In genomic region chr11:28089378-28089777, GRCh38 we compare ENCODE assay signal across 35 cellular contexts. TPM values are rescaled to one million over a fixed set of nuclear protein-coding genes. Genes with fewer than 3 reads are reported as not detected.
DNase-seq lines count a peak whose midpoint lies in the region; ATAC-seq, FAIRE-seq and TF ChIP-seq lines count a peak whose summit lies in the region.
"Had no signal": no experiment of that assay in that cellular context is flagged by ENCODE, and none has a peak within 500 bp of the region (broad histone marks: within the 10 kb centered on the region; RNA-seq: fewer than 3 reads in every experiment).

No MANE protein-coding gene starts in this region.

- no peak for TF ChIP-seq POLR2A in A549 (IDR thresholded peaks at IDR 0.05; ENCODE audit: low read length)

- TF ChIP-seq CTCF in A549 (IDR thresholded peaks at IDR 0.05), result no peak
- no peak for TF ChIP-seq CTCF in PC-3 (conservative IDR thresholded peaks at IDR 0.05; ENCODE audit: low read depth, low read length)
- no peak for TF ChIP-seq CTCF in epithelial cell of esophagus (IDR thresholded peaks at IDR 0.05; ENCODE audit: insufficient read depth, low read depth, low read length, missing control alignments)

- POLR2A ChIA-PET in A549 (lab: Yijun Ruan, JAX), result interaction anchor here (0.6 to 0.9 kb wide), 2 partner anchors 17 kb away, joined by 3 to 4 read pairs; no protein-coding TSS in a partner anchor
- POLR2A ChIA-PET in PC-3 (lab: Charles Lee; ENCODE audit: unreplicated experiment), result interaction anchor here (0.5 to 1.4 kb wide), 2 partner anchors 18 to 19 kb away, joined by 3 to 10 read pairs; partner anchors contain the start of genes KIF18A and METTL15
- POLR2A ChIA-PET in activated CD8-positive, alpha-beta T cell treated with anti-CD3 and anti-CD28 coated beads, Interleukin-2, amount 10 ng/mL, durations not matched to agents 7 days and 5 days (lab: Charles Lee), result interaction anchor here (1.5 kb wide), 1 partner anchor 18 kb away, joined by 4 read pairs; the partner anchor contains the start of gene KIF18A

- H2AFZ ChIP-seq in PC-3 (ENCODE audit: low read length), result no peak overlapping the region

- H3K36me3 Mint-ChIP-seq in activated CD8-positive, alpha-beta T cell treated with anti-CD3 and anti-CD28 coated beads, Interleukin-2, amount 10 ng/mL, durations not matched to agents 7 days and 5 days (ENCODE audit: low read depth), result peaks cover 24% of the 10 kb centered on the region
- H3K36me3 Mint-ChIP-seq: natural killer cell had no signal

- no TSS peak for BruUV-seq in PC-3 (replicated peaks; lab: Mats Ljungman, UMichigan)

- ATAC-seq in A549, result peak in 1 of 2 experiments; percentile 55; a peak in 3 of 6 replicates
- no peak for ATAC-seq in PC-3
- no peak for ATAC-seq in aorta (ENCODE audit: low FRiP score)
- ATAC-seq in GM18868 (IDR thresholded peaks at IDR 0.05; ENCODE audit: unreplicated experiment), result no peak
- no peak for ATAC-seq in activated CD8-positive, alpha-beta T cell treated with anti-CD3 and anti-CD28 coated beads, Interleukin-2, amount 10 ng/mL, durations not matched to agents 7 days and 5 days
- ATAC-seq: activated naive CD8-positive, alpha-beta T cell treated with anti-CD3 and anti-CD28 coated beads, Interleukin-2, amount 50 U/mL, for 24 hours; body of pancreas; left cardiac atrium; mucosa of descending colon; natural killer cell; psoas muscle had no signal

- no peak overlapping the region for H3K9ac ChIP-seq in PC-3 (ENCODE audit: low read length)
- H3K9ac ChIP-seq: KMS-11 had no signal

- no peak for TF ChIP-seq EP300 in A549 (IDR thresholded peaks at IDR 0.05)

- DNase-seq in A549 (ENCODE audit: low read depth in 1 of 2, low spot score in 1 of 2) (peak in 1 of 2 experiments; percentile 35), GM19239 (ENCODE audit: insufficient read length, low spot score) (no peak), PC-3 (peak; percentile 12), epithelial cell of esophagus (ENCODE audit: low read depth) (peak; percentile 36), aorta (no peak), NOMO-1 treated with DMSO at 0.1 percent for 48 hours (lab: John Stamatoyannopoulos, UW; ENCODE audit: unreplicated experiment) (no peak)
- DNase-seq in activated CD8-positive, alpha-beta T cell treated with anti-CD3 and anti-CD28 coated beads, Interleukin-2, amount 10 ng/mL, durations not matched to agents 7 days and 5 days, result no peak
- DNase-seq: activated CD4-positive, alpha-beta T cell treated with anti-CD3 and anti-CD28 coated beads, Interleukin-2, amount 10 ng/mL, durations not matched to agents 7 days and 5 days; activated naive CD8-positive, alpha-beta T cell treated with anti-CD3 and anti-CD28 coated beads, Interleukin-2, amount 50 U/mL, for 24 hours; activated T-cell treated with anti-CD3 and anti-CD28 coated beads, Interleukin-2, amount 50 U/mL, for 1 hour; body of pancreas; cerebellar nuclear complex; DMS153; dorsolateral prefrontal cortex; hippocampal formation; left cardiac atrium; MM.1S; mucosa of descending colon; natural killer cell; NCI-H1436; NCI-H2081 treated with DMSO at 0.1 percent for 48 hours; NCI-H345; nucleus accumbens; Peyer's patch; psoas muscle; SIG-M5; sigmoid colon; stimulated activated CD4-positive, alpha-beta T cell treated with anti-CD3 and anti-CD28 coated beads, Interleukin-4, amount 100 ng/mL, for 1 hour; T1000; tibial artery; WERI-Rb-1 had no signal

- intact Hi-C loops in PC-3 (cut with micrococcal nuclease) (loop anchor here (5.0 kb wide), 1 partner anchor 42 kb away; no protein-coding TSS in a partner anchor), aorta (cut with DNase I) (no loop called here)

- no peaks in the 10 kb centered on the region for H3K4me1 Mint-ChIP-seq in activated CD8-positive, alpha-beta T cell treated with anti-CD3 and anti-CD28 coated beads, Interleukin-2, amount 10 ng/mL, durations not matched to agents 7 days and 5 days (ENCODE audit: low read depth)
- H3K4me1 Mint-ChIP-seq: activated naive CD8-positive, alpha-beta T cell treated with anti-CD3 and anti-CD28 coated beads, Interleukin-2, amount 50 U/mL, for 24 hours; natural killer cell had no signal

- no peaks in the 10 kb centered on the region for H4K20me1 ChIP-seq in PC-3 (ENCODE audit: low read length)

- H3K27ac ChIP-seq in A549, result peak overlapping the region; percentile 49 to 64
- H3K27ac ChIP-seq in PC-3 (ENCODE audit: low read length), result peak overlapping the region; percentile 69; the same call in 1 of the 2 replicates
- no peak overlapping the region for H3K27ac ChIP-seq in aorta (ENCODE audit: low read depth in 1 of 2, low read length in 2 of 2)
- H3K27ac ChIP-seq: body of pancreas, dorsolateral prefrontal cortex, KMS-11, Peyer's patch, psoas muscle, sigmoid colon, tibial artery, WERI-Rb-1 had no signal

- H3K9me3 ChIP-seq in A549 (no peaks in the 10 kb centered on the region), PC-3 (ENCODE audit: low read length) (no peaks in the 10 kb centered on the region), aorta (ENCODE audit: control insufficient read depth, low read length) (no peaks in the 10 kb centered on the region)
- H3K9me3 ChIP-seq: body of pancreas, mucosa of descending colon, Peyer's patch, psoas muscle, sigmoid colon, tibial artery had no signal

- H3K9me3 Mint-ChIP-seq in activated CD8-positive, alpha-beta T cell treated with anti-CD3 and anti-CD28 coated beads, Interleukin-2, amount 10 ng/mL, durations not matched to agents 7 days and 5 days (ENCODE audit: insufficient read depth), result no peaks in the 10 kb centered on the region
- H3K9me3 Mint-ChIP-seq: activated CD4-positive, alpha-beta T cell treated with anti-CD3 and anti-CD28 coated beads, Interleukin-2, amount 10 ng/mL, durations not matched to agents 7 days and 5 days; activated naive CD8-positive, alpha-beta T cell treated with anti-CD3 and anti-CD28 coated beads, Interleukin-2, amount 50 U/mL, for 24 hours; natural killer cell had no signal

- 70% methylated on average over 5 of the region's 5 CpGs for WGBS in A549 (ENCODE audit: missing lambda C conversion rate)
- 93 to 95% methylated on average over 5 of the region's 5 CpGs for WGBS in aorta, 2 donors

- FAIRE-seq in A549 (lab: Jason Lieb, UNC) (peak; percentile 39), GM19239 (lab: Jason Lieb, UNC) (peak; percentile 31)
- FAIRE-seq: endometrium, H1 had no signal

- H3K27me3 ChIP-seq in PC-3 (ENCODE audit: low read length) (no peaks in the 10 kb centered on the region), aorta (ENCODE audit: control insufficient read depth in 1 of 2, insufficient read depth in 2 of 2, low read length in 1 of 2) (no peaks in the 10 kb centered on the region)
- H3K27me3 ChIP-seq: body of pancreas, dorsolateral prefrontal cortex, Peyer's patch, sigmoid colon, tibial artery had no signal

- H3K9me2 ChIP-seq in PC-3 (replicated peaks; ENCODE audit: low read length), result no peaks in the 10 kb centered on the region

- H3K36me3 ChIP-seq in PC-3 (ENCODE audit: low read depth, low read length) (peaks cover 6% of the 10 kb centered on the region), aorta (ENCODE audit: control insufficient read depth in 1 of 2, insufficient read depth in 2 of 2, low read length in 1 of 2) (no peaks in the 10 kb centered on the region)
- H3K36me3 ChIP-seq: Peyer's patch, sigmoid colon, tibial artery had no signal

- no peak overlapping the region for H3K27ac Mint-ChIP-seq in activated CD8-positive, alpha-beta T cell treated with anti-CD3 and anti-CD28 coated beads, Interleukin-2, amount 10 ng/mL, durations not matched to agents 7 days and 5 days
- H3K27ac Mint-ChIP-seq: activated CD4-positive, alpha-beta T cell treated with anti-CD3 and anti-CD28 coated beads, Interleukin-2, amount 10 ng/mL, durations not matched to agents 7 days and 5 days; activated naive CD8-positive, alpha-beta T cell treated with anti-CD3 and anti-CD28 coated beads, Interleukin-2, amount 50 U/mL, for 24 hours; natural killer cell had no signal

- H3K4me3 ChIP-seq in A549 (no peak overlapping the region), PC-3 (ENCODE audit: low read length) (no peak overlapping the region), epithelial cell of esophagus (ENCODE audit: low read length) (no peak overlapping the region), aorta (ENCODE audit: low read length in 2 of 2) (no peak overlapping the region)
- H3K4me3 ChIP-seq: body of pancreas, dorsolateral prefrontal cortex, mucosa of descending colon, Peyer's patch, psoas muscle, sigmoid colon, tibial artery had no signal

- no peak overlapping the region for H3K4me3 Mint-ChIP-seq in activated CD8-positive, alpha-beta T cell treated with anti-CD3 and anti-CD28 coated beads, Interleukin-2, amount 10 ng/mL, durations not matched to agents 7 days and 5 days
- H3K4me3 Mint-ChIP-seq: activated CD4-positive, alpha-beta T cell treated with anti-CD3 and anti-CD28 coated beads, Interleukin-2, amount 10 ng/mL, durations not matched to agents 7 days and 5 days; activated naive CD8-positive, alpha-beta T cell treated with anti-CD3 and anti-CD28 coated beads, Interleukin-2, amount 50 U/mL, for 24 hours; natural killer cell had no signal

- H3F3A ChIP-seq in PC-3 (ENCODE audit: low read length, unreplicated experiment), result peaks cover 5% of the 10 kb centered on the region

- H3K27me3 Mint-ChIP-seq in activated CD8-positive, alpha-beta T cell treated with anti-CD3 and anti-CD28 coated beads, Interleukin-2, amount 10 ng/mL, durations not matched to agents 7 days and 5 days (ENCODE audit: low read depth), result no peaks in the 10 kb centered on the region
- H3K27me3 Mint-ChIP-seq: activated CD4-positive, alpha-beta T cell treated with anti-CD3 and anti-CD28 coated beads, Interleukin-2, amount 10 ng/mL, durations not matched to agents 7 days and 5 days; activated naive CD8-positive, alpha-beta T cell treated with anti-CD3 and anti-CD28 coated beads, Interleukin-2, amount 50 U/mL, for 24 hours had no signal

- H3K4me2 ChIP-seq in A549, result peak overlapping the region; percentile 41
- H3K4me2 ChIP-seq in PC-3 (ENCODE audit: low read length), result peak overlapping the region; percentile 67; the same call in 1 of the 2 replicates
- H3K4me2 ChIP-seq: KMS-11 had no signal

- no peak for TF ChIP-seq RAD21 in A549 (conservative IDR thresholded peaks at IDR 0.05 in 1 of 2, IDR thresholded peaks at IDR 0.05 in 1 of 2)

- H3K4me1 ChIP-seq in A549 (peaks cover 35% of the 10 kb centered on the region), PC-3 (ENCODE audit: insufficient read depth, low read length) (peaks cover 37% of the 10 kb centered on the region), aorta (ENCODE audit: control insufficient read depth in 1 of 2, insufficient read depth in 2 of 2, low read length in 2 of 2) (no peaks in the 10 kb centered on the region)
- H3K4me1 ChIP-seq: body of pancreas, Peyer's patch, psoas muscle, sigmoid colon, tibial artery had no signal

- CTCF ChIA-PET in A549 (lab: Yijun Ruan, JAX), result interaction anchor here (0.9 to 1.6 kb wide), 4 partner anchors 14 to 388 kb away, joined by 3 to 5 read pairs (median 4); no protein-coding TSS in a partner anchor
- CTCF ChIA-PET in PC-3 (lab: Charles Lee), result interaction anchor here (0.5 to 0.6 kb wide), 2 partner anchors 372 to 389 kb away, joined by 3 to 6 read pairs; partner anchors contain the start of gene BDNF
- CTCF ChIA-PET in activated CD8-positive, alpha-beta T cell treated with anti-CD3 and anti-CD28 coated beads, Interleukin-2, amount 10 ng/mL, durations not matched to agents 7 days and 5 days (lab: Charles Lee), result interaction anchor here (1.3 kb wide), 1 partner anchor 16 kb away, joined by 3 read pairs; no protein-coding TSS in a partner anchor

- peaks cover 11% of the 10 kb centered on the region; the same call in 1 of the 2 replicates for H3K79me2 ChIP-seq in PC-3 (ENCODE audit: low read length)

RNA-seq across cellular contexts. Expression of gene KIF18A, which starts 18.6 kb away (rescaled TPM):
- 29.8 and 47.2 TPM in 2 replicates for polyA plus RNA-seq in A549 (2011; rRNA removed)
- polyA plus RNA-seq in A549 (2012; cell fraction: cytosol; rRNA removed), result 7.3 and 7.5 TPM in 2 replicates
- 6.7 and 9.3 TPM in 2 replicates for polyA plus RNA-seq in A549 (2012; cell fraction: nucleus; rRNA removed)
- polyA plus RNA-seq in A549 (2017; fragmentation: RNase III; extraction: RNeasy Plus Mini Kit Qiagen cat#74134 plus additional on column Dnase treatment), result 24.8 to 25.6 TPM (median 25.5 TPM) in 3 replicates
- polyA minus RNA-seq in A549 (2011; rRNA and poly(A)+ RNA removed), result 31.7 and 32.2 TPM in 2 replicates
- total RNA-seq in PC-3 (2014; rRNA removed), result 11.6 and 15.3 TPM in 2 replicates
- total RNA-seq in aorta, result 1 to 10 TPM in 1 of 2 donors, under 1 TPM in 1; 0.60 to 1.0 TPM
- under 1 TPM; 0.05 to 0.88 TPM for polyA plus RNA-seq in aorta
- total RNA-seq in activated CD8-positive, alpha-beta T cell treated with anti-CD3 and anti-CD28 coated beads, Interleukin-2, amount 10 ng/mL, durations not matched to agents 7 days and 5 days, result 10 to 100 TPM; 31.8 to 35.4 TPM

RNA-seq across cellular contexts. Expression of gene METTL15, which starts 18.8 kb away (rescaled TPM):
- polyA plus RNA-seq in A549 (2011; rRNA removed) (21.9 and 23.5 TPM in 2 replicates), A549 (2017; fragmentation: RNase III; extraction: RNeasy Plus Mini Kit Qiagen cat#74134 plus additional on column Dnase treatment) (8.9 to 9.5 TPM (median 9.0 TPM) in 3 replicates), aorta (1 to 10 TPM; 2.4 to 4.6 TPM)
- polyA plus RNA-seq in A549 (2012; cell fraction: cytosol; rRNA removed), result 3.9 and 6.1 TPM in 2 replicates
- 3.5 and 5.0 TPM in 2 replicates for polyA plus RNA-seq in A549 (2012; cell fraction: nucleus; rRNA removed)
- polyA minus RNA-seq in A549 (2011; rRNA and poly(A)+ RNA removed), result 47.9 and 48.2 TPM in 2 replicates
- total RNA-seq in PC-3 (2014; rRNA removed) (5.8 and 12.4 TPM in 2 replicates), aorta (10 to 100 TPM; 16.3 to 19.2 TPM)
- total RNA-seq in activated CD8-positive, alpha-beta T cell treated with anti-CD3 and anti-CD28 coated beads, Interleukin-2, amount 10 ng/mL, durations not matched to agents 7 days and 5 days, result 10 to 100 TPM; 16.5 to 16.6 TPM

Comparison
In these comparisons a context has a peak if more than half of its experiments do, and no peak if none do; other contexts are left out.
1. DNase-seq: peak in PC-3 (single experiment) and epithelial cell of esophagus (single experiment); none in GM19239 (single experiment), aorta (0 of 2), activated CD8-positive, alpha-beta T cell treated with anti-CD3 and anti-CD28 coated beads, Interleukin-2, amount 10 ng/mL, durations not matched to agents 7 days and 5 days (single experiment) and NOMO-1 treated with DMSO at 0.1 percent for 48 hours (single experiment).
2. H3K27ac ChIP-seq: peak in A549 (2 of 2) and PC-3 (single experiment); none in aorta (0 of 2).